ENCODE assay signal across 9 cellular contexts in genomic region chr6:46015119-46015968, GRCh38. TPM values are rescaled to one million over a fixed set of nuclear protein-coding genes. Genes with fewer than 3 reads are reported as not detected.
A peak's percentile ranks its signal among the peaks of the same experiment; 100 is the strongest.
DNase-seq lines count a peak whose midpoint lies in the region; ATAC-seq and TF ChIP-seq lines count a peak whose summit lies in the region.
"Had no signal": no experiment of that assay in that cellular context is flagged by ENCODE, and none has a peak within 500 bp of the region (broad histone marks: within the 10 kb centered on the region; RNA-seq: fewer than 3 reads in every experiment).

Gene CLIC5 (minus strand): TSS chr6:46015860. CDS start chr6:46015542, 318 bp downstream.

- TF ChIP-seq CTCF in foreskin keratinocyte (conservative IDR thresholded peaks at IDR 0.05) (no peak), omental fat pad (IDR thresholded peaks at IDR 0.05) (no peak)

- no peak for TF ChIP-seq POLR2A in erythroblast (IDR thresholded peaks at IDR 0.05; ENCODE audit: low read length)

- H3K9me3 Mint-ChIP-seq in activated T-cell treated with anti-CD3 and anti-CD28 coated beads, Interleukin-2, amount 50 U/mL, for 24 hours: no peaks in the 10 kb centered on the region

- H3K4me1 Mint-ChIP-seq in activated T-cell treated with anti-CD3 and anti-CD28 coated beads, Interleukin-2, amount 50 U/mL, for 24 hours (ENCODE audit: low read depth): peaks cover 52% of the 10 kb centered on the region

- peak within 1 kb of the TSS; percentile 73 for H3K27ac Mint-ChIP-seq in activated T-cell treated with anti-CD3 and anti-CD28 coated beads, Interleukin-2, amount 50 U/mL, for 24 hours

- peak within 1 kb of the TSS; percentile 76 for H3K4me3 Mint-ChIP-seq in activated T-cell treated with anti-CD3 and anti-CD28 coated beads, Interleukin-2, amount 50 U/mL, for 24 hours

- H3K27ac ChIP-seq in foreskin keratinocyte: no peak within 1 kb of the TSS

- DNase-seq in NCI-H526 (lab: John Stamatoyannopoulos, UW) (peak; percentile 40 to 73), NCI-H526 treated with DMSO at 0.1 percent for 48 hours (lab: John Stamatoyannopoulos, UW) (no peak), foreskin keratinocyte (no peak), omental fat pad (ENCODE audit: low spot score) (no peak), erythroblast (lab: John Stamatoyannopoulos, UW) (no peak), SK-N-DZ (ENCODE audit: low spot score) (no peak)
- DNase-seq in activated T-cell treated with anti-CD3 and anti-CD28 coated beads, Interleukin-2, amount 50 U/mL, for 24 hours: peak; percentile 58

- ATAC-seq in foreskin keratinocyte (peak; percentile 43), omental fat pad (ENCODE audit: low FRiP score) (peak; percentile 52), HG03196 (IDR thresholded peaks at IDR 0.05; ENCODE audit: unreplicated experiment) (no peak)

- peaks cover 23% of the 10 kb centered on the region for H3K27me3 Mint-ChIP-seq in activated T-cell treated with anti-CD3 and anti-CD28 coated beads, Interleukin-2, amount 50 U/mL, for 24 hours

- no peaks in the 10 kb centered on the region for H3K4me1 ChIP-seq in foreskin keratinocyte

- H3K36me3 Mint-ChIP-seq in activated T-cell treated with anti-CD3 and anti-CD28 coated beads, Interleukin-2, amount 50 U/mL, for 24 hours (ENCODE audit: low read depth): no peaks in the 10 kb centered on the region

- H3K27me3 ChIP-seq in foreskin keratinocyte: peaks cover 80% of the 10 kb centered on the region

RNA-seq across cellular contexts. Expression of gene CLIC5, which starts in this region (rescaled TPM):
- total RNA-seq in foreskin keratinocyte (not detected in 2 replicates), omental fat pad (10 to 100 TPM in 3 of 4 donors, 1 to 10 TPM in 1; 9.4 to 56.0 (median 21.5) TPM)
- not detected in 2 replicates for polyA plus RNA-seq in foreskin keratinocyte
- polyA plus RNA-seq in SK-N-DZ (2014; cell fraction: cytosol; rRNA removed): not detected in 2 replicates
- polyA plus RNA-seq in SK-N-DZ (2014; cell fraction: nucleus; rRNA removed): not detected in 2 replicates
- polyA plus RNA-seq: BJ had no signal

Comparison
In these comparisons a context has a peak if more than half of its experiments do, and no peak if none do; other contexts are left out.
1. RNA of gene CLIC5 (total RNA-seq): 9.4 to 56.0 TPM in omental fat pad; not detected in foreskin keratinocyte; every median in the first group is over 10 times any median in the second.
2. DNase-seq: peak in NCI-H526 (2 of 2) and activated T-cell treated with anti-CD3 and anti-CD28 coated beads, Interleukin-2, amount 50 U/mL, for 24 hours (single experiment); none in NCI-H526 treated with DMSO at 0.1 percent for 48 hours (single experiment), foreskin keratinocyte (0 of 2), omental fat pad (single experiment), erythroblast (0 of 2) and SK-N-DZ (single experiment).
3. Peak in ATAC-seq in foreskin keratinocyte; RNA of the gene not detected or under 1 TPM.